In genomic region chr5:123455640-123456039, GRCh38 we compare ENCODE assay signal across 1 cellular context.
TF ChIP-seq lines count a peak whose summit lies in the region.

No MANE protein-coding gene starts in this region.

TF ChIP-seq in GM12878, 131 proteins besides CTCF, POLR2A, EP300 and RAD21 (continued from another document):
- TF ChIP-seq ZBTB33 (IDR thresholded peaks at IDR 0.05) (no peak), MEF2A (IDR thresholded peaks at IDR 0.05; ENCODE audit: insufficient read depth, low read depth, low read length) (0 out of 2 replicates have a peak, but pooled peaks have one; percentile 11)
